In the genomic region with DNA sequence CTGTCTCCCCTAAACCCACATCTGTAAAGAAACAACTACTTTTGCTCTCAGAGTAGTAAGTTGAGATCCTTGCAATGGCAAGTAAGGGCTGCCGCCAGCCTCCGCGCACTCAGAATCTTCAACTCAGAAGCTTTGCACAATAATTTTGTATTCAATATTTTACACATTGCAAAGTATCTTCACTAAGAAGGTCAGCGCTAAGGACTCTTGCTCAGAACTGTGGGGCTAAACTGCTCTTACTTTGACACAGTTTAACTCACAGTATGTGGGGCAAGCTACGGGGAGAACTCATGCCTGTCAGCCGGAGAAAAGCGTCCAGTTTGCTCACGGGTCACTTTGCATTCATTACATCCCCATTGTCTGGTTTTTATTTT, we compare ENCODE assay signal across 8 cellular contexts. TPM values are rescaled to one million over a fixed set of nuclear protein-coding genes. Genes with fewer than 3 reads are reported as not detected.
DNase-seq lines count a peak whose midpoint lies in the region; ATAC-seq lines count a peak whose summit lies in the region.

No MANE protein-coding gene starts in this region.

- no peaks in the 10 kb centered on the region for H3K27me3 Mint-ChIP-seq in activated naive CD8-positive, alpha-beta T cell treated with anti-CD3 and anti-CD28 coated beads, Interleukin-2, amount 10 ng/mL, durations not matched to agents 7 days and 5 days
- H3K27me3 Mint-ChIP-seq in stimulated activated naive B cell treated with anti-CD40 and anti-IgM and Interleukin-4, amounts not matched to agents 10 μg/mL and 1 μg/mL and 100 μg/mL, for 72 hours = no peaks in the 10 kb centered on the region

- no peak overlapping the region for H3K9ac ChIP-seq in HUES48 (ENCODE audit: low read depth, low read length)
- no peak overlapping the region for H3K9ac ChIP-seq in iPS-18a (ENCODE audit: low read length)

- POLR2A ChIA-PET in activated naive CD8-positive, alpha-beta T cell treated with anti-CD3 and anti-CD28 coated beads, Interleukin-2, amount 10 ng/mL, durations not matched to agents 7 days and 5 days (lab: Charles Lee) = interaction anchor here (1.5 to 2.4 kb wide), 4 partner anchors 9 to 481 kb away, joined by 6 to 16 read pairs (median 8); partner anchors contain the start of gene LRRC28

- H3K4me1 Mint-ChIP-seq in activated naive CD8-positive, alpha-beta T cell treated with anti-CD3 and anti-CD28 coated beads, Interleukin-2, amount 10 ng/mL, durations not matched to agents 7 days and 5 days = peaks cover 20% of the 10 kb centered on the region
- peaks cover 8 to 16% of the 10 kb centered on the region in 2 donors for H3K4me1 Mint-ChIP-seq in stimulated activated naive B cell treated with anti-CD40 and anti-IgM and Interleukin-4, amounts not matched to agents 10 μg/mL and 1 μg/mL and 100 μg/mL, for 72 hours

- H3K4me3 ChIP-seq in HUES48 (ENCODE audit: low read depth, low read length) (peak overlapping the region; percentile 84), iPS-18a (ENCODE audit: low read length) (peak overlapping the region; percentile 49)

- no peak for ATAC-seq in activated naive CD8-positive, alpha-beta T cell treated with anti-CD3 and anti-CD28 coated beads, Interleukin-2, amount 10 ng/mL, durations not matched to agents 7 days and 5 days (ENCODE audit: low read depth)
- no peak for ATAC-seq in stimulated activated naive B cell treated with anti-CD40 and anti-IgM and Interleukin-4, amounts not matched to agents 10 μg/mL and 1 μg/mL and 100 μg/mL, for 72 hours (replicated peaks)
- ATAC-seq in GM21526 (IDR thresholded peaks at IDR 0.05; ENCODE audit: low FRiP score, unreplicated experiment) = no peak
- no peak for ATAC-seq in HG03108 (IDR thresholded peaks at IDR 0.05; ENCODE audit: unreplicated experiment)

- peaks cover 10% of the 10 kb centered on the region for H3K27me3 ChIP-seq in HUES48 (ENCODE audit: control insufficient read depth, insufficient read depth, low read length)
- peaks cover 11% of the 10 kb centered on the region for H3K27me3 ChIP-seq in iPS-18a (ENCODE audit: control insufficient read depth, insufficient read depth, low read length)

- H3K9me3 Mint-ChIP-seq in activated naive CD8-positive, alpha-beta T cell treated with anti-CD3 and anti-CD28 coated beads, Interleukin-2, amount 10 ng/mL, durations not matched to agents 7 days and 5 days = no peaks in the 10 kb centered on the region
- peaks cover 0 to 2% of the 10 kb centered on the region in 2 donors for H3K9me3 Mint-ChIP-seq in stimulated activated naive B cell treated with anti-CD40 and anti-IgM and Interleukin-4, amounts not matched to agents 10 μg/mL and 1 μg/mL and 100 μg/mL, for 72 hours

- H3K9me3 ChIP-seq in HUES48 (ENCODE audit: control insufficient read depth, insufficient read depth, low read length) (no peaks in the 10 kb centered on the region), iPS-18a (ENCODE audit: control insufficient read depth, low read depth, low read length) (no peaks in the 10 kb centered on the region)

- no peak overlapping the region for H3K27ac ChIP-seq in HUES48 (ENCODE audit: low read depth, low read length)
- H3K27ac ChIP-seq in iPS-18a (ENCODE audit: low read length) = no peak overlapping the region

- peaks cover 24% of the 10 kb centered on the region for H3K4me1 ChIP-seq in HUES48 (ENCODE audit: control insufficient read depth, insufficient read depth, low read length)
- H3K4me1 ChIP-seq in iPS-18a (ENCODE audit: control insufficient read depth, low read depth, low read length) = peaks cover 17% of the 10 kb centered on the region

- H3K36me3 Mint-ChIP-seq in activated naive CD8-positive, alpha-beta T cell treated with anti-CD3 and anti-CD28 coated beads, Interleukin-2, amount 10 ng/mL, durations not matched to agents 7 days and 5 days = peaks cover 5% of the 10 kb centered on the region
- H3K36me3 Mint-ChIP-seq in stimulated activated naive B cell treated with anti-CD40 and anti-IgM and Interleukin-4, amounts not matched to agents 10 μg/mL and 1 μg/mL and 100 μg/mL, for 72 hours = peaks cover 5 to 15% of the 10 kb centered on the region in 2 donors

- H3K27ac Mint-ChIP-seq in activated naive CD8-positive, alpha-beta T cell treated with anti-CD3 and anti-CD28 coated beads, Interleukin-2, amount 10 ng/mL, durations not matched to agents 7 days and 5 days = peak overlapping the region; percentile 76
- no peak overlapping the region for H3K27ac Mint-ChIP-seq in stimulated activated naive B cell treated with anti-CD40 and anti-IgM and Interleukin-4, amounts not matched to agents 10 μg/mL and 1 μg/mL and 100 μg/mL, for 72 hours

- no peak for DNase-seq in activated naive CD8-positive, alpha-beta T cell treated with anti-CD3 and anti-CD28 coated beads, Interleukin-2, amount 10 ng/mL, durations not matched to agents 7 days and 5 days
- DNase-seq in stimulated activated naive B cell treated with anti-CD40 and anti-IgM and Interleukin-4, amounts not matched to agents 10 μg/mL and 1 μg/mL and 100 μg/mL, for 72 hours = no peak
- no peak for DNase-seq in stimulated activated CD8-positive, alpha-beta memory T cell treated with anti-CD3 and anti-CD28 coated beads, Interleukin-4, amount 100 ng/mL, for 48 hours
- no peak for DNase-seq in KG1 (lab: John Stamatoyannopoulos, UW)

- peak overlapping the region; percentile 84 for H3K4me3 Mint-ChIP-seq in activated naive CD8-positive, alpha-beta T cell treated with anti-CD3 and anti-CD28 coated beads, Interleukin-2, amount 10 ng/mL, durations not matched to agents 7 days and 5 days
- H3K4me3 Mint-ChIP-seq in stimulated activated naive B cell treated with anti-CD40 and anti-IgM and Interleukin-4, amounts not matched to agents 10 μg/mL and 1 μg/mL and 100 μg/mL, for 72 hours = peak overlapping the region; percentile 57 to 88

- H3K36me3 ChIP-seq in HUES48 (ENCODE audit: control insufficient read depth, insufficient read depth, low read length) = peaks cover 16% of the 10 kb centered on the region; the same call in 1 of the 2 replicates
- peaks cover 6% of the 10 kb centered on the region for H3K36me3 ChIP-seq in iPS-18a (ENCODE audit: control insufficient read depth, low read depth, low read length)

RNA-seq across cellular contexts. Expression of gene LYSMD4, which starts 1.0 kb away (rescaled TPM):
- 10 to 100 TPM; 11.6 to 12.6 TPM for total RNA-seq in activated naive CD8-positive, alpha-beta T cell treated with anti-CD3 and anti-CD28 coated beads, Interleukin-2, amount 10 ng/mL, durations not matched to agents 7 days and 5 days
